In genomic region chr1:7430646-7431045, GRCh38 we compare ENCODE assay signal across 26 cellular contexts.
DNase-seq lines count a peak whose midpoint lies in the region; ATAC-seq and TF ChIP-seq lines count a peak whose summit lies in the region.
"Had no signal": no experiment of that assay in that cellular context is flagged by ENCODE, and none has a peak within 500 bp of the region (broad histone marks: within the 10 kb centered on the region; RNA-seq: fewer than 3 reads in every experiment).

No MANE protein-coding gene starts in this region.

- H3K4me2 ChIP-seq in SK-N-SH: no peak overlapping the region
- H3K4me2 ChIP-seq: KMS-11 had no signal

- no peaks in the 10 kb centered on the region for H4K20me1 ChIP-seq in SK-N-SH (ENCODE audit: insufficient read depth)

- no peak overlapping the region for H3K27ac Mint-ChIP-seq in natural killer cell treated with Interleukin-12 subunit alpha and Interleukin-12 subunit beta and Interleukin-15 and Interleukin-18, amount 100 ng/mL, for 72 hours
- H3K27ac Mint-ChIP-seq in natural killer cell (no peak overlapping the region), T-cell (no peak overlapping the region)
- H3K27ac Mint-ChIP-seq: IgD-negative memory B cell had no signal

- no peak overlapping the region for H3K4me3 ChIP-seq in SK-N-SH (ENCODE audit: low read depth in 2 of 2, low read length in 1 of 2)
- H3K4me3 ChIP-seq: GM12878, SJSA1 had no signal

- no peaks in the 10 kb centered on the region for H3K9me2 ChIP-seq in SK-N-SH

- peaks cover 0 to 37% of the 10 kb centered on the region in 2 experiments; a peak in 1 of 4 replicates for H3K4me1 ChIP-seq in SK-N-SH (ENCODE audit: control insufficient read depth in 1 of 2, insufficient read depth in 2 of 2, low read depth in 1 of 2, low read length in 1 of 2)
- H3K4me1 ChIP-seq: SJSA1 had no signal

- H3K36me3 Mint-ChIP-seq in natural killer cell treated with Interleukin-12 subunit alpha and Interleukin-12 subunit beta and Interleukin-15 and Interleukin-18, amount 100 ng/mL, for 72 hours: no peaks in the 10 kb centered on the region
- H3K36me3 Mint-ChIP-seq in natural killer cell: no peaks in the 10 kb centered on the region
- H3K36me3 Mint-ChIP-seq in T-cell: no peaks in the 10 kb centered on the region
- H3K36me3 Mint-ChIP-seq: IgD-negative memory B cell had no signal

- H3K9me3 ChIP-seq in SK-N-SH: no peaks in the 10 kb centered on the region
- H3K9me3 ChIP-seq: SJSA1 had no signal

- in situ Hi-C loops in G401 (cut with HindIII; ENCODE audit: low sequenced_read_pairs): no loop called here

- TF ChIP-seq CTCF in natural killer cell (IDR thresholded peaks at IDR 0.05) (no peak), SK-N-SH (IDR thresholded peaks at IDR 0.05) (no peak), GM20000 (IDR thresholded peaks at IDR 0.05; ENCODE audit: extremely low read depth, missing control alignments) (no peak)

- no peak overlapping the region for H2AFZ ChIP-seq in SK-N-SH (ENCODE audit: low read depth)

- TF ChIP-seq EP300 in SK-N-SH (IDR thresholded peaks at IDR 0.05; ENCODE audit: borderline replicate concordance in 1 of 2, low read depth in 1 of 2, low read length in 1 of 2): no peak

- H3K9me3 Mint-ChIP-seq in natural killer cell treated with Interleukin-12 subunit alpha and Interleukin-12 subunit beta and Interleukin-15 and Interleukin-18, amount 100 ng/mL, for 72 hours: no peaks in the 10 kb centered on the region
- H3K9me3 Mint-ChIP-seq in natural killer cell (no peaks in the 10 kb centered on the region), T-cell (peaks cover 0 to 3% (median 0%) of the 10 kb centered on the region in 3 donors)

- POLR2A ChIA-PET in SK-N-SH (lab: Yijun Ruan, JAX) (no interaction called here), T-cell (lab: Charles Lee) (no interaction called here)

- intact Hi-C loops in natural killer cell (cut with micrococcal nuclease): no loop called here

- CTCF ChIA-PET in SK-N-SH (lab: Yijun Ruan, JAX): no interaction called here
- CTCF ChIA-PET in T-cell (lab: Charles Lee): no interaction called here

- no peaks in the 10 kb centered on the region for H3K79me2 ChIP-seq in SK-N-SH (ENCODE audit: insufficient read depth)

- no peaks in the 10 kb centered on the region for H3K27me3 Mint-ChIP-seq in natural killer cell treated with Interleukin-12 subunit alpha and Interleukin-12 subunit beta and Interleukin-15 and Interleukin-18, amount 100 ng/mL, for 72 hours
- H3K27me3 Mint-ChIP-seq in natural killer cell (ENCODE audit: low read depth in 2 of 2): no peaks in the 10 kb centered on the region
- H3K27me3 Mint-ChIP-seq in T-cell: peaks cover 0 to 5% of the 10 kb centered on the region in 2 donors
- H3K27me3 Mint-ChIP-seq: IgD-negative memory B cell had no signal

- no peak overlapping the region for H3K4me3 Mint-ChIP-seq in natural killer cell treated with Interleukin-12 subunit alpha and Interleukin-12 subunit beta and Interleukin-15 and Interleukin-18, amount 100 ng/mL, for 72 hours
- H3K4me3 Mint-ChIP-seq in natural killer cell: no peak overlapping the region
- no peak overlapping the region for H3K4me3 Mint-ChIP-seq in T-cell
- H3K4me3 Mint-ChIP-seq: IgD-negative memory B cell had no signal

- H3K4me1 Mint-ChIP-seq in natural killer cell treated with Interleukin-12 subunit alpha and Interleukin-12 subunit beta and Interleukin-15 and Interleukin-18, amount 100 ng/mL, for 72 hours (ENCODE audit: low read depth in 2 of 2): no peaks in the 10 kb centered on the region
- no peaks in the 10 kb centered on the region for H3K4me1 Mint-ChIP-seq in natural killer cell
- no peaks in the 10 kb centered on the region for H3K4me1 Mint-ChIP-seq in T-cell
- H3K4me1 Mint-ChIP-seq: IgD-negative memory B cell had no signal

- no peaks in the 10 kb centered on the region for H3K36me3 ChIP-seq in SK-N-SH (replicated peaks in 1 of 2; ENCODE audit: control insufficient read depth in 1 of 2, insufficient read depth in 2 of 2, low read length in 1 of 2)
- H3K36me3 ChIP-seq: SJSA1 had no signal

- H3K27ac ChIP-seq in SK-N-SH (ENCODE audit: low read depth in 2 of 2, low read length in 1 of 2): no peak overlapping the region
- H3K27ac ChIP-seq: 22Rv1, C4-2B, HL-60, KMS-11, SJSA1 had no signal

- DNase-seq in natural killer cell treated with Interleukin-12 subunit alpha and Interleukin-12 subunit beta and Interleukin-15 and Interleukin-18, amount 100 ng/mL, for 72 hours (ENCODE audit: low spot score): peak; percentile 6
- DNase-seq in natural killer cell (no peak), SK-N-SH (no peak), fibroblast of peridontal ligament (ENCODE audit: extremely low read depth) (peak; percentile 39), G401 (ENCODE audit: low spot score) (no peak), T-cell (no peak), GM20000 (ENCODE audit: low spot score) (no peak)
- DNase-seq: ACHN, Calu3, DMS79 treated with DMSO at 0.1 percent for 48 hours, MM.1S, NCI-H1694, NCI-H2081 treated with DMSO at 0.1 percent for 48 hours, NCI-H2171, NCI-H226, NCI-H510A, NCI-H69, RPMI8226 had no signal

- ATAC-seq in natural killer cell treated with Interleukin-12 subunit alpha and Interleukin-12 subunit beta and Interleukin-15 and Interleukin-18, amount 100 ng/mL, for 72 hours: no peak
- no peak for ATAC-seq in natural killer cell
- ATAC-seq in T-cell (replicated peaks in 1 of 4): no peak
- ATAC-seq: GM12878, HCT116 had no signal

- no peaks in the 10 kb centered on the region for H3F3A ChIP-seq in SK-N-SH (replicated peaks; ENCODE audit: insufficient read depth)

- H3K27me3 ChIP-seq in SK-N-SH (ENCODE audit: insufficient read depth): no peaks in the 10 kb centered on the region
- H3K27me3 ChIP-seq: SJSA1 had no signal

- no peak overlapping the region for H3K9ac ChIP-seq in SK-N-SH
- H3K9ac ChIP-seq: KMS-11 had no signal

- TF ChIP-seq RAD21 in SK-N-SH (IDR thresholded peaks at IDR 0.05; ENCODE audit: low read length): no peak

- 60% methylated on average over 1 of the region's 2 CpGs for WGBS in SK-N-SH (ENCODE audit: low lambda C conversion rate)

TF ChIP-seq in SK-N-SH, 30 proteins besides CTCF, POLR2A, EP300 and RAD21:
- no peak for TF ChIP-seq REST (IDR thresholded peaks at IDR 0.05; ENCODE audit: low read depth, low read length)
- peak; percentile 57 for TF ChIP-seq TCF12 (IDR thresholded peaks at IDR 0.05)
TF ChIP-seq in SK-N-SH: peak in this region for 1.

Comparison
In these comparisons a context has a peak if more than half of its experiments do, and no peak if none do; other contexts are left out.
1. DNase-seq: peak in natural killer cell treated with Interleukin-12 subunit alpha and Interleukin-12 subunit beta and Interleukin-15 and Interleukin-18, amount 100 ng/mL, for 72 hours (single experiment) and fibroblast of peridontal ligament (single experiment); none in natural killer cell (single experiment), SK-N-SH (single experiment), G401 (single experiment), T-cell (0 of 34) and GM20000 (single experiment).